15 cellular contexts compared by ENCODE assay signal in genomic region chrX:148611993-148612392, GRCh38.
DNase-seq lines count a peak whose midpoint lies in the region; ATAC-seq, FAIRE-seq and TF ChIP-seq lines count a peak whose summit lies in the region.
"Had no signal": no experiment of that assay in that cellular context is flagged by ENCODE, and none has a peak within 500 bp of the region (broad histone marks: within the 10 kb centered on the region; RNA-seq: fewer than 3 reads in every experiment).

No MANE protein-coding gene starts in this region.

- DNase-seq in cardiac muscle cell (ENCODE audit: low read depth in 1 of 2, low spot score in 1 of 2) (no peak), right atrium auricular region (ENCODE audit: low spot score) (no peak), HTR-8/SVneo (ENCODE audit: insufficient read length, low spot score) (no peak), coronary artery (ENCODE audit: low spot score) (no peak)
- DNase-seq in activated CD4-positive, alpha-beta T cell treated with anti-CD3 and anti-CD28 coated beads, Interleukin-2, amount 10 ng/mL, durations not matched to agents 24 days and 14 days, result no peak
- DNase-seq: aorta, cortex of kidney, esophagus squamous epithelium, left colon, NCI-H2029 treated with DMSO at 0.1 percent for 48 hours, SK-N-SH had no signal

- peak overlapping the region; percentile 62 for H3K27ac ChIP-seq in cardiac muscle cell
- H3K27ac ChIP-seq in right atrium auricular region, result no peak overlapping the region
- no peak overlapping the region for H3K27ac ChIP-seq in coronary artery
- H3K27ac ChIP-seq: esophagus squamous epithelium, hepatocyte had no signal

- no peaks in the 10 kb centered on the region for H3K9me3 ChIP-seq in cardiac muscle cell (ENCODE audit: low read depth)
- H3K9me3 ChIP-seq in right atrium auricular region, result no peaks in the 10 kb centered on the region
- H3K9me3 ChIP-seq: esophagus squamous epithelium, SK-N-SH had no signal

- H3K4me3 Mint-ChIP-seq in activated CD4-positive, alpha-beta T cell treated with anti-CD3 and anti-CD28 coated beads, Interleukin-2, amount 10 ng/mL, durations not matched to agents 24 days and 14 days, result no peak overlapping the region

- no peaks in the 10 kb centered on the region for H3K27me3 ChIP-seq in cardiac muscle cell
- no peaks in the 10 kb centered on the region for H3K27me3 ChIP-seq in right atrium auricular region
- H3K27me3 ChIP-seq: esophagus squamous epithelium, hepatocyte had no signal

- peaks cover 6% of the 10 kb centered on the region for H3K9me3 Mint-ChIP-seq in activated CD4-positive, alpha-beta T cell treated with anti-CD3 and anti-CD28 coated beads, Interleukin-2, amount 10 ng/mL, durations not matched to agents 24 days and 14 days

- TF ChIP-seq CTCF in cardiac muscle cell (IDR thresholded peaks at IDR 0.05; ENCODE audit: low read depth, low read length) (no peak), right atrium auricular region (IDR thresholded peaks at IDR 0.05) (no peak), coronary artery (IDR thresholded peaks at IDR 0.05) (no peak)

- H3K4me3 ChIP-seq in cardiac muscle cell (no peak overlapping the region), right atrium auricular region (no peak overlapping the region), coronary artery (no peak overlapping the region)
- H3K4me3 ChIP-seq: esophagus squamous epithelium, hepatocyte had no signal

- no peaks in the 10 kb centered on the region for H3K36me3 Mint-ChIP-seq in activated CD4-positive, alpha-beta T cell treated with anti-CD3 and anti-CD28 coated beads, Interleukin-2, amount 10 ng/mL, durations not matched to agents 24 days and 14 days (ENCODE audit: low read depth)

- H3K4me1 ChIP-seq in cardiac muscle cell (ENCODE audit: low read depth) (peaks cover 5% of the 10 kb centered on the region), right atrium auricular region (no peaks in the 10 kb centered on the region)
- H3K4me1 ChIP-seq: esophagus squamous epithelium had no signal

- intact Hi-C loops in activated CD4-positive, alpha-beta T cell treated with anti-CD3 and anti-CD28 coated beads, Interleukin-2, amount 10 ng/mL, durations not matched to agents 24 days and 14 days (cut with micrococcal nuclease), result loop anchor here (5.0 kb wide), 1 partner anchor 330 kb away; no protein-coding TSS in a partner anchor

- no peak overlapping the region for H3K27ac Mint-ChIP-seq in activated CD4-positive, alpha-beta T cell treated with anti-CD3 and anti-CD28 coated beads, Interleukin-2, amount 10 ng/mL, durations not matched to agents 24 days and 14 days

- H3K4me1 Mint-ChIP-seq in activated CD4-positive, alpha-beta T cell treated with anti-CD3 and anti-CD28 coated beads, Interleukin-2, amount 10 ng/mL, durations not matched to agents 24 days and 14 days, result peaks cover 6% of the 10 kb centered on the region

- ATAC-seq in HG02610 (IDR thresholded peaks at IDR 0.05; ENCODE audit: unreplicated experiment) (peak; percentile 49), HG03575 (IDR thresholded peaks at IDR 0.05; ENCODE audit: extremely low read depth, insufficient number of reproducible peaks, low FRiP score, unreplicated experiment) (peak; percentile 45), HG02938 (IDR thresholded peaks at IDR 0.05; ENCODE audit: unreplicated experiment) (no peak)
- ATAC-seq: left colon had no signal

- no peaks in the 10 kb centered on the region for H3K27me3 Mint-ChIP-seq in activated CD4-positive, alpha-beta T cell treated with anti-CD3 and anti-CD28 coated beads, Interleukin-2, amount 10 ng/mL, durations not matched to agents 24 days and 14 days

- no peak for FAIRE-seq in HTR-8/SVneo (lab: Jason Lieb, UNC)

- H3K36me3 ChIP-seq in cardiac muscle cell (no peaks in the 10 kb centered on the region), right atrium auricular region (no peaks in the 10 kb centered on the region)
- H3K36me3 ChIP-seq: esophagus squamous epithelium had no signal
